Comparison of ENCODE assay signal across 12 cellular contexts in the genomic region with DNA sequence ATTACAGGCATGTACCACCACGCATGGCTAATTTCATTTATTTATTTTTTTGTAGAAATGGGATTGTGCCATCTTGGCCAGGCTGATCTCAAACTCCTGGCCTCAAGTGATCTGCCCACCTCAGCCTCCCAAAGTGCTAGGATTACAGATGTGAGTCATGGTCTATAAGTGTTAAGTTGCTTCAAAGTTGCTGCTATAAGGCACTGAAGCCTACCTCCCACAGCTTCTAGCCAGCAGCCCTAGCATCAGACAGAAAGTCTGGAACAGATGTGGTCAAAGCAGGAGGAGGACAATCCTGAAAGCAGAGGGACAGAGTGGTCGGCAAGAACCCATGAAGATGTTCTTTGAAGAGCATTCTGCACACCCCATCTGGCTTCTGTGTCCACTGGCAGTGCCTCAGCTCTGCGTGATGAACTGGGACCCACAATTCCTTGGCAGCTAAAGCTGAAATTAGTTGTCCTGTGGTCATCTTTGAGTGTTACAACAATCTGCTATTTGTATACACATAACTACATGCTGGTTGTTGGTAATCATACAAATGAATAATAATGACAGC. TPM values are rescaled to one million over a fixed set of nuclear protein-coding genes. Genes with fewer than 3 reads are reported as not detected.
DNase-seq lines count a peak whose midpoint lies in the region; ATAC-seq, FAIRE-seq and TF ChIP-seq lines count a peak whose summit lies in the region.
"Had no signal": no experiment of that assay in that cellular context is flagged by ENCODE, and none has a peak within 500 bp of the region (broad histone marks: within the 10 kb centered on the region; RNA-seq: fewer than 3 reads in every experiment).

No MANE protein-coding gene starts in this region.

- intact Hi-C loops in activated CD4-positive, alpha-beta T cell treated with anti-CD3 and anti-CD28 coated beads for 36 hours (cut with DNase I, micrococcal nuclease) = no loop called here
- intact Hi-C loops in PC-9 (cut with micrococcal nuclease; ENCODE audit: unreplicated experiment) = no loop called here

- peaks cover 67% of the 10 kb centered on the region for H3K36me3 Mint-ChIP-seq in activated CD4-positive, alpha-beta T cell treated with anti-CD3 and anti-CD28 coated beads for 36 hours (ENCODE audit: low read depth)

- H3K27me3 Mint-ChIP-seq in activated CD4-positive, alpha-beta T cell treated with anti-CD3 and anti-CD28 coated beads for 36 hours = no peaks in the 10 kb centered on the region

- H3K36me3 ChIP-seq in SJSA1 = peaks cover 34% of the 10 kb centered on the region
- no peaks in the 10 kb centered on the region for H3K36me3 ChIP-seq in smooth muscle cell (ENCODE audit: low read depth)
- peaks cover 45% of the 10 kb centered on the region for H3K36me3 ChIP-seq in PC-9 (ENCODE audit: low read depth)

- H3K27ac ChIP-seq in SJSA1 = peak overlapping the region; percentile 63
- H3K27ac ChIP-seq in smooth muscle cell (ENCODE audit: low read depth) = peak overlapping the region; percentile 46
- H3K27ac ChIP-seq in PC-9 = no peak overlapping the region

- peaks cover 2% of the 10 kb centered on the region for H3K9me3 Mint-ChIP-seq in activated CD4-positive, alpha-beta T cell treated with anti-CD3 and anti-CD28 coated beads for 36 hours (ENCODE audit: low read depth)

- H3K4me1 Mint-ChIP-seq in activated CD4-positive, alpha-beta T cell treated with anti-CD3 and anti-CD28 coated beads for 36 hours = peaks cover 84% of the 10 kb centered on the region

- TF ChIP-seq CTCF in fibroblast of mammary gland (conservative IDR thresholded peaks at IDR 0.05; ENCODE audit: control insufficient read depth, insufficient read depth, low read depth, low read length) = no peak
- TF ChIP-seq CTCF in smooth muscle cell (IDR thresholded peaks at IDR 0.05; ENCODE audit: borderline replicate concordance, insufficient read depth, poor library complexity, severe bottlenecking) = no peak
- no peak for TF ChIP-seq CTCF in PC-9 (conservative IDR thresholded peaks at IDR 0.05)

- CTCF ChIA-PET in activated CD4-positive, alpha-beta T cell treated with anti-CD3 and anti-CD28 coated beads for 36 hours (lab: Charles Lee) = interaction anchor here (0.6 to 4.7 kb wide), 10 partner anchors 10 to 123 kb away, joined by 3 to 24 read pairs (median 4); a partner anchor contains a TSS
- CTCF ChIA-PET in PC-9 (lab: Charles Lee) = no interaction called here

- ATAC-seq in activated CD4-positive, alpha-beta T cell treated with anti-CD3 and anti-CD28 coated beads for 36 hours = peak; percentile 17

- H3K4me3 ChIP-seq in SJSA1 = no peak overlapping the region
- no peak overlapping the region for H3K4me3 ChIP-seq in fibroblast of mammary gland (ENCODE audit: control insufficient read depth, low read depth, low read length)
- no peak overlapping the region for H3K4me3 ChIP-seq in smooth muscle cell
- H3K4me3 ChIP-seq in PC-9 = no peak overlapping the region

- FAIRE-seq in frontal cortex (lab: Jason Lieb, UNC) = no peak
- FAIRE-seq: islet of Langerhans had no signal

- H2AFZ ChIP-seq in smooth muscle cell (ENCODE audit: low read depth) (no peak overlapping the region), PC-9 (no peak overlapping the region)

- H3K79me2 ChIP-seq in smooth muscle cell (ENCODE audit: low read depth) (peaks cover 39% of the 10 kb centered on the region), PC-9 (ENCODE audit: low read depth) (peaks cover 98% of the 10 kb centered on the region)

- 45% methylated on average over 3 of the region's 3 CpGs for WGBS in smooth muscle cell (ENCODE audit: low lambda C conversion rate)

- no peak for DNase-seq in activated CD4-positive, alpha-beta T cell treated with anti-CD3 and anti-CD28 coated beads for 36 hours
- no peak for DNase-seq in activated CD4-positive, alpha-beta T cell treated with anti-CD3 and anti-CD28 coated beads, Interleukin-2, amount 50 U/mL, for 1 hour
- DNase-seq in SJSA1 (ENCODE audit: low read depth in 1 of 2, low spot score in 2 of 2) (peak; percentile 84 to 89), fibroblast of mammary gland (ENCODE audit: low read depth) (peak; percentile 76), smooth muscle cell (lab: John Stamatoyannopoulos, UW; ENCODE audit: unreplicated experiment) (no peak), PC-9 (no peak), SW 1271 (lab: John Stamatoyannopoulos, UW) (no peak), frontal cortex (ENCODE audit: low spot score in 2 of 2) (no peak)
- DNase-seq: ACHN, NCI-H1417 had no signal

- H3K4me1 ChIP-seq in SJSA1 (replicated peaks) = peaks cover 52% of the 10 kb centered on the region
- no peaks in the 10 kb centered on the region for H3K4me1 ChIP-seq in smooth muscle cell (ENCODE audit: low read depth)
- H3K4me1 ChIP-seq in PC-9 (replicated peaks; ENCODE audit: insufficient read depth) = peaks cover 28% of the 10 kb centered on the region

- H3K4me3 Mint-ChIP-seq in activated CD4-positive, alpha-beta T cell treated with anti-CD3 and anti-CD28 coated beads for 36 hours = no peak overlapping the region

- no TSS peak for BruUV-seq in PC-9 (replicated peaks; lab: Mats Ljungman, UMichigan)

- H4K20me1 ChIP-seq in smooth muscle cell (ENCODE audit: low read depth) = peaks cover 80% of the 10 kb centered on the region
- peaks cover 36% of the 10 kb centered on the region for H4K20me1 ChIP-seq in PC-9 (ENCODE audit: insufficient read depth)

- POLR2A ChIA-PET in activated CD4-positive, alpha-beta T cell treated with anti-CD3 and anti-CD28 coated beads for 36 hours (lab: Charles Lee) = interaction anchor here (0.5 to 2.0 kb wide), 4 partner anchors 10 to 104 kb away, joined by 3 to 5 read pairs (median 4); a partner anchor contains a TSS
- POLR2A ChIA-PET in PC-9 (lab: Charles Lee; ENCODE audit: unreplicated experiment) = no interaction called here

- H3K9ac ChIP-seq in smooth muscle cell (ENCODE audit: low read depth) = no peak overlapping the region

- peak overlapping the region; percentile 26 for H3K4me2 ChIP-seq in smooth muscle cell
- H3K4me2 ChIP-seq in PC-9 = no peak overlapping the region

- H3K27ac Mint-ChIP-seq in activated CD4-positive, alpha-beta T cell treated with anti-CD3 and anti-CD28 coated beads for 36 hours = peak overlapping the region; percentile 87

- H3K9me3 ChIP-seq in SJSA1 (replicated peaks) (no peaks in the 10 kb centered on the region), smooth muscle cell (replicated peaks; ENCODE audit: low read depth) (no peaks in the 10 kb centered on the region), PC-9 (ENCODE audit: insufficient read depth, low read depth) (no peaks in the 10 kb centered on the region)

- H3K27me3 ChIP-seq in SJSA1 (replicated peaks) (no peaks in the 10 kb centered on the region), smooth muscle cell (ENCODE audit: low read depth) (no peaks in the 10 kb centered on the region), PC-9 (ENCODE audit: insufficient read depth, low read depth) (no peaks in the 10 kb centered on the region)

- no peaks in the 10 kb centered on the region for H3K9me2 ChIP-seq in PC-9 (ENCODE audit: insufficient read depth)

- H3F3A ChIP-seq in smooth muscle cell (ENCODE audit: low read depth) (peaks cover 19% of the 10 kb centered on the region), PC-9 (ENCODE audit: insufficient read depth, low read depth) (peaks cover 68% of the 10 kb centered on the region)

RNA-seq across cellular contexts. Expression of a gene that starts 11.2 kb away (rescaled TPM):
- total RNA-seq in activated CD4-positive, alpha-beta T cell treated with anti-CD3 and anti-CD28 coated beads for 36 hours = 10 to 100 TPM; 50.3 to 52.5 TPM
- 3.7 and 5.5 TPM in 2 replicates for total RNA-seq in SJSA1 (2014; rRNA removed; shearing (Covaris generic))
- total RNA-seq in smooth muscle cell (1.5 and 1.7 TPM in 2 replicates), PC-9 (2021) (58.3 and 72.4 TPM in 2 replicates), frontal cortex (0.82 TPM)
- 1.8 and 2.7 TPM in 2 replicates for polyA plus RNA-seq in smooth muscle cell

RNA-seq across cellular contexts. Expression of a gene that starts 43.7 kb away (rescaled TPM):
- total RNA-seq in activated CD4-positive, alpha-beta T cell treated with anti-CD3 and anti-CD28 coated beads for 36 hours = under 1 TPM; 0.21 to 0.25 TPM
- not detected in 2 replicates for total RNA-seq in SJSA1 (2014; rRNA removed; shearing (Covaris generic))
- not detected in 2 replicates for total RNA-seq in smooth muscle cell
- 0.27 TPM in 1 of 2 replicates, not detected in the other for polyA plus RNA-seq in smooth muscle cell
- total RNA-seq in PC-9 (2021) = 0.35 and 0.48 TPM in 2 replicates
- not detected for total RNA-seq in frontal cortex
- total RNA-seq: SK-MEL-5 had no signal

Comparison
In these comparisons a context has a peak if more than half of its experiments do, and no peak if none do; other contexts are left out.
1. DNase-seq: peak in SJSA1 (2 of 2) and fibroblast of mammary gland (single experiment); none in activated CD4-positive, alpha-beta T cell treated with anti-CD3 and anti-CD28 coated beads for 36 hours (single experiment), activated CD4-positive, alpha-beta T cell treated with anti-CD3 and anti-CD28 coated beads, Interleukin-2, amount 50 U/mL, for 1 hour (single experiment), smooth muscle cell (single experiment), PC-9 (0 of 2), SW 1271 (0 of 2) and frontal cortex (0 of 2).